Comparison of ENCODE assay signal across 22 cellular contexts in the genomic region with DNA sequence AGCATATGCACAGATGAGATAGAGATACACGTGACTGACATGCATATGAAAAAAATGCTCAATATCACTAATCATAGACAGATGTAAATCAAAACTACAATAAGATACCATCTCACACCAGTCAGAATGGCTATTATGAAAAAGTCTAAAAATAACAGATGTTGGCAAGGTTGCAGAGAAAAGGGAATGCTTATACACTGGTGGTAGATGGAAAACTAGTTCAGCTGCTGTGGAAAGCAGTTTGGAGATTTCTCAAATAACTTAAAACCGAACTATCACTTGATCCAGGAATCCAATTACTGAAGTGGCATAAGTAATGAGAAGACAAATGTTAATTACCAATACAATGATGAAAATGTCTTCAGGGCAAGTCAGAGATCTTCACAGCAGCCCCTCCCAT.
"Had no signal": no experiment of that assay in that cellular context is flagged by ENCODE, and none has a peak within 500 bp of the region (broad histone marks: within the 10 kb centered on the region; RNA-seq: fewer than 3 reads in every experiment).

No MANE protein-coding gene starts in this region.

- H3K27me3 ChIP-seq: colonic mucosa, esophagus muscularis mucosa, foreskin keratinocyte, gastroesophageal sphincter, heart left ventricle, hepatocyte, neural progenitor cell, right atrium auricular region, stomach, thyroid gland had no signal

- ATAC-seq: gastroesophageal sphincter; heart left ventricle; left lobe of liver; naive thymus-derived CD4-positive, alpha-beta T cell; sciatic nerve; stimulated activated effector memory CD8-positive, alpha-beta T cell treated with anti-CD3 and anti-CD28 coated beads, Interleukin-12 subunit alpha, Interleukin-12 subunit beta, amount 100 ng/mL, for 72 hours had no signal

- H3K4me3 ChIP-seq: colonic mucosa, esophagus muscularis mucosa, gastroesophageal sphincter, heart left ventricle, hepatocyte, lung, neural progenitor cell, prostate gland, right atrium auricular region, stomach, thyroid gland had no signal

- DNase-seq: colonic mucosa; dermis blood vessel endothelial cell; effector memory CD4-positive, alpha-beta T cell; foreskin keratinocyte; heart left ventricle; kidney; naive thymus-derived CD4-positive, alpha-beta T cell; stimulated activated CD4-positive, alpha-beta T cell treated with anti-CD3 and anti-CD28 coated beads, Interleukin-2, amount 100 ng/mL, for 24 hours; stimulated activated CD4-positive, alpha-beta T cell treated with anti-CD3 and anti-CD28 coated beads, Interleukin-4, amount 100 ng/mL, for 24 hours; stimulated activated naive CD4-positive, alpha-beta T cell treated with Interleukin-2 at 50 U/mL for 16 hours; stomach; thyroid gland had no signal

- H3K4me1 ChIP-seq: colonic mucosa, foreskin keratinocyte, gastroesophageal sphincter, neural progenitor cell, prostate gland, thyroid gland had no signal

- H3K36me3 ChIP-seq: colonic mucosa, esophagus muscularis mucosa, gastroesophageal sphincter, heart left ventricle, neural progenitor cell, prostate gland, right atrium auricular region, stomach, thyroid gland had no signal

- H3K9me3 ChIP-seq: colonic mucosa, esophagus muscularis mucosa, gastroesophageal sphincter, prostate gland, right atrium auricular region, stomach, thyroid gland had no signal

- H3K27ac ChIP-seq: colonic mucosa, esophagus muscularis mucosa, foreskin keratinocyte, gastroesophageal sphincter, heart left ventricle, hepatocyte, neural progenitor cell, prostate gland, right atrium auricular region, stomach, thyroid gland had no signal
